ENCODE assay signal across 20 cellular contexts in the genomic region with DNA sequence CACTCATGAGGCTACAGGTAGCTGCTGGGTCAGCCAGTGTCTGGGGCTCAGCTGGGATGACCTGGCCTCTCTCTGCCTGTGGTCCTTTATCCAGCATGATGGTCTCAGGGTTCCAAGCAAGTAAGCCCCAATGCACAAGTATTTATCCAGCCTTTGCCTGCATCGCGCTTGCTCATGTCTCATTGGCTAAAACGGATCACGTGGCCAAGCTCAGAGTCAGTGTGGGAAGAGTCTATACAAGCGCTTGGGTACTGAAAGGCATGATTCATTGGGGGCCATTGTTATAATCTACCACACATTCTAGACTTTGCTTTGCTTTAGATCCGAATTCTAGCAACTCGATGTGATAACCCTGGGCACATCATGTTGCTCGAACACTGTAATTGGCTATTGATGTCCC. TPM values are rescaled to one million over a fixed set of nuclear protein-coding genes. Genes with fewer than 3 reads are reported as not detected.
DNase-seq lines count a peak whose midpoint lies in the region; ATAC-seq, FAIRE-seq and TF ChIP-seq lines count a peak whose summit lies in the region.
"Had no signal": no experiment of that assay in that cellular context is flagged by ENCODE, and none has a peak within 500 bp of the region (broad histone marks: within the 10 kb centered on the region; RNA-seq: fewer than 3 reads in every experiment).

No MANE protein-coding gene starts in this region.

- H3K79me2 ChIP-seq in GM12878 (ENCODE audit: control insufficient read depth, insufficient read depth, low read length) = peaks cover 59% of the 10 kb centered on the region

- H3K27ac ChIP-seq in GM12878 (ENCODE audit: control insufficient read depth, insufficient read depth) = no peak overlapping the region
- no peak overlapping the region for H3K27ac ChIP-seq in upper lobe of right lung

- H3K4me1 Mint-ChIP-seq in activated CD8-positive, alpha-beta memory T cell treated with anti-CD3 and anti-CD28 coated beads, Interleukin-2, amount 10 ng/mL, durations not matched to agents 7 days and 5 days = peaks cover 72% of the 10 kb centered on the region
- peaks cover 62 to 74% (median 67%) of the 10 kb centered on the region in 3 donors for H3K4me1 Mint-ChIP-seq in IgD-negative memory B cell
- H3K4me1 Mint-ChIP-seq in stimulated activated effector memory CD8-positive, alpha-beta T cell treated with anti-CD3 and anti-CD28 coated beads, Interleukin-12 subunit alpha, Interleukin-12 subunit beta, amount 100 ng/mL, for 72 hours = peaks cover 68% of the 10 kb centered on the region

- WGBS in GM12878 (ENCODE audit: insufficient coverage, insufficient replicate concordance, low lambda C conversion rate, missing lambda C conversion rate) = 98% methylated on average over 8 of the region's 8 CpGs

- DNase-seq in activated CD8-positive, alpha-beta memory T cell treated with anti-CD3 and anti-CD28 coated beads, Interleukin-2, amount 10 ng/mL, durations not matched to agents 7 days and 5 days = peak; percentile 33
- no peak for DNase-seq in activated CD8-positive, alpha-beta memory T cell treated with anti-CD3 and anti-CD28 coated beads, Interleukin-2, amount 50 U/mL, for 4 hours
- DNase-seq in GM12878 (ENCODE audit: low read depth, low spot score) (no peak), dermis blood vessel endothelial cell (no peak), upper lobe of right lung (no peak)
- no peak for DNase-seq in stimulated activated effector memory CD8-positive, alpha-beta T cell treated with anti-CD3 and anti-CD28 coated beads, Interleukin-12 subunit alpha, Interleukin-12 subunit beta, amount 100 ng/mL, for 72 hours (ENCODE audit: low spot score in 2 of 2)
- DNase-seq: CD4-positive, alpha-beta T cell; DMS79; GDM1; GOT3; KG1; NCI-H1048; NCI-H345; NCI-H526 treated with DMSO at 0.1 percent for 48 hours; NK-92 treated with Interleukin-12 subunit alpha and Interleukin-12 subunit beta, amount 100 ng/mL, for 24 hours; PC-3 had no signal

- no peak overlapping the region for H3K27ac Mint-ChIP-seq in activated CD8-positive, alpha-beta memory T cell treated with anti-CD3 and anti-CD28 coated beads, Interleukin-2, amount 10 ng/mL, durations not matched to agents 7 days and 5 days
- H3K27ac Mint-ChIP-seq in IgD-negative memory B cell = peak overlapping the region; percentile 9 to 98 (median 47)
- H3K27ac Mint-ChIP-seq in stimulated activated effector memory CD8-positive, alpha-beta T cell treated with anti-CD3 and anti-CD28 coated beads, Interleukin-12 subunit alpha, Interleukin-12 subunit beta, amount 100 ng/mL, for 72 hours = peak overlapping the region; percentile 82
- H3K27ac Mint-ChIP-seq: CD4-positive, alpha-beta T cell had no signal

- TF ChIP-seq RAD21 in GM12878 (IDR thresholded peaks at IDR 0.05; ENCODE audit: insufficient read depth, low read depth, low read length) = no peak

- H2AFZ ChIP-seq in GM12878 (ENCODE audit: control insufficient read depth, low read depth, low read length) = no peak overlapping the region

- no peaks in the 10 kb centered on the region for H3K27me3 ChIP-seq in GM12878 (replicated peaks in 1 of 2; ENCODE audit: control insufficient read depth in 2 of 2, insufficient read depth in 2 of 2, low read length in 1 of 2)
- no peaks in the 10 kb centered on the region for H3K27me3 ChIP-seq in upper lobe of right lung

- RAD21 ChIA-PET in GM12878 (lab: Charles Lee; ENCODE audit: unreplicated experiment) = interaction anchor here (1.0 kb wide), 1 partner anchor 39 kb away, joined by 3 read pairs; no protein-coding TSS in a partner anchor

- no peak overlapping the region for H3K4me3 ChIP-seq in GM12878
- H3K4me3 ChIP-seq in upper lobe of right lung = no peak overlapping the region

- peaks cover 48% of the 10 kb centered on the region for H3K36me3 Mint-ChIP-seq in activated CD8-positive, alpha-beta memory T cell treated with anti-CD3 and anti-CD28 coated beads, Interleukin-2, amount 10 ng/mL, durations not matched to agents 7 days and 5 days
- H3K36me3 Mint-ChIP-seq in IgD-negative memory B cell = peaks cover 6% of the 10 kb centered on the region
- peaks cover 47% of the 10 kb centered on the region for H3K36me3 Mint-ChIP-seq in stimulated activated effector memory CD8-positive, alpha-beta T cell treated with anti-CD3 and anti-CD28 coated beads, Interleukin-12 subunit alpha, Interleukin-12 subunit beta, amount 100 ng/mL, for 72 hours

- no peak overlapping the region for H3K4me2 ChIP-seq in GM12878 (ENCODE audit: control insufficient read depth, insufficient read depth)

- H3K4me1 ChIP-seq in GM12878 (ENCODE audit: control insufficient read depth, insufficient read depth, low read length) (peaks cover 14% of the 10 kb centered on the region), upper lobe of right lung (no peaks in the 10 kb centered on the region)

- FAIRE-seq in GM12878 (lab: Jason Lieb, UNC) = no peak
- FAIRE-seq: HTR-8/SVneo had no signal

- TF ChIP-seq CTCF in GM12878 (IDR thresholded peaks at IDR 0.05 in 2 of 3, conservative IDR thresholded peaks at IDR 0.05 in 1 of 3; ENCODE audit: control insufficient read depth in 2 of 3, extremely low read depth in 1 of 3, insufficient read depth in 1 of 3, low read depth in 3 of 3, low read length in 3 of 3) (no peak), upper lobe of right lung (IDR thresholded peaks at IDR 0.05) (no peak)

- POLR2A ChIA-PET in GM12878 (lab: Charles Lee) = interaction anchor here (9.9 kb wide), 1 partner anchor 9 kb away, joined by 93 read pairs; no protein-coding TSS in a partner anchor

- TF ChIP-seq EP300 in GM12878 (IDR thresholded peaks at IDR 0.05; ENCODE audit: borderline replicate concordance in 1 of 2, control insufficient read depth in 1 of 2, low read depth in 2 of 2, low read length in 2 of 2) = no peak

- TF ChIP-seq POLR2A in GM12878 (IDR thresholded peaks at IDR 0.05; ENCODE audit: low read depth, low read length) = no peak

- SMC1A ChIA-PET in GM12878 (lab: Charles Lee; ENCODE audit: uncharacterized antibody, unreplicated experiment) = interaction anchor here (0.7 to 1.2 kb wide), 3 partner anchors 11 to 102 kb away, joined by 3 to 6 read pairs (median 4); no protein-coding TSS in a partner anchor

- no peaks in the 10 kb centered on the region for H3K27me3 Mint-ChIP-seq in activated CD8-positive, alpha-beta memory T cell treated with anti-CD3 and anti-CD28 coated beads, Interleukin-2, amount 10 ng/mL, durations not matched to agents 7 days and 5 days
- no peaks in the 10 kb centered on the region for H3K27me3 Mint-ChIP-seq in IgD-negative memory B cell
- H3K27me3 Mint-ChIP-seq: CD4-positive, alpha-beta T cell had no signal

- in situ Hi-C loops in GM12878 (cut with MboI) = no loop called here

- intact Hi-C loops in GM12878 (cut with micrococcal nuclease; ENCODE audit: unreplicated experiment) (no loop called here), upper lobe of right lung (cut with DNase I) (no loop called here)

- H3K9me3 ChIP-seq in GM12878 (replicated peaks; ENCODE audit: control insufficient read depth, insufficient read depth, low read length) (no peaks in the 10 kb centered on the region), upper lobe of right lung (no peaks in the 10 kb centered on the region)

- H3K4me3 Mint-ChIP-seq in activated CD8-positive, alpha-beta memory T cell treated with anti-CD3 and anti-CD28 coated beads, Interleukin-2, amount 10 ng/mL, durations not matched to agents 7 days and 5 days = no peak overlapping the region
- no peak overlapping the region for H3K4me3 Mint-ChIP-seq in IgD-negative memory B cell
- no peak overlapping the region for H3K4me3 Mint-ChIP-seq in stimulated activated effector memory CD8-positive, alpha-beta T cell treated with anti-CD3 and anti-CD28 coated beads, Interleukin-12 subunit alpha, Interleukin-12 subunit beta, amount 100 ng/mL, for 72 hours
- H3K4me3 Mint-ChIP-seq: CD4-positive, alpha-beta T cell had no signal

- H3K36me3 ChIP-seq in GM12878 (ENCODE audit: control insufficient read depth in 2 of 2, insufficient read depth in 2 of 2, low read length in 1 of 2) (peaks cover 17 to 31% of the 10 kb centered on the region in 2 experiments), upper lobe of right lung (no peaks in the 10 kb centered on the region)

- no peaks in the 10 kb centered on the region for H3K9me3 Mint-ChIP-seq in activated CD8-positive, alpha-beta memory T cell treated with anti-CD3 and anti-CD28 coated beads, Interleukin-2, amount 10 ng/mL, durations not matched to agents 7 days and 5 days (ENCODE audit: low read depth)
- H3K9me3 Mint-ChIP-seq in IgD-negative memory B cell = no peaks in the 10 kb centered on the region
- no peaks in the 10 kb centered on the region for H3K9me3 Mint-ChIP-seq in stimulated activated effector memory CD8-positive, alpha-beta T cell treated with anti-CD3 and anti-CD28 coated beads, Interleukin-12 subunit alpha, Interleukin-12 subunit beta, amount 100 ng/mL, for 72 hours
- H3K9me3 Mint-ChIP-seq: CD4-positive, alpha-beta T cell had no signal

- CTCF ChIA-PET in activated CD8-positive, alpha-beta memory T cell treated with anti-CD3 and anti-CD28 coated beads, Interleukin-2, amount 10 ng/mL, durations not matched to agents 7 days and 5 days (lab: Charles Lee) = interaction anchor here (0.7 to 1.0 kb wide), 3 partner anchors 13 to 19 kb away, joined by 3 to 6 read pairs (median 4); no protein-coding TSS in a partner anchor
- CTCF ChIA-PET in GM12878 (lab: Yijun Ruan, JAX) = interaction anchor here (0.8 to 1.4 kb wide), 2 partner anchors 9 to 25 kb away, joined by 3 read pairs; no protein-coding TSS in a partner anchor

- H4K20me1 ChIP-seq in GM12878 (ENCODE audit: control insufficient read depth, insufficient read depth) = no peaks in the 10 kb centered on the region

- no TSS peak for BruUV-seq in GM12878 (replicated peaks; lab: Mats Ljungman, UMichigan)

- no peak overlapping the region for H3K9ac ChIP-seq in GM12878 (ENCODE audit: control insufficient read depth, insufficient read depth, low read length)

- ATAC-seq in activated CD8-positive, alpha-beta memory T cell treated with anti-CD3 and anti-CD28 coated beads, Interleukin-2, amount 10 ng/mL, durations not matched to agents 7 days and 5 days = no peak
- ATAC-seq in GM12878 (no peak), esophagus mucosa (no peak), upper lobe of right lung (no peak)
- no peak for ATAC-seq in stimulated activated effector memory CD8-positive, alpha-beta T cell treated with anti-CD3 and anti-CD28 coated beads, Interleukin-12 subunit alpha, Interleukin-12 subunit beta, amount 100 ng/mL, for 72 hours
- ATAC-seq: PC-3 had no signal

RNA-seq across cellular contexts. Expression of a gene that starts 48.3 kb away (rescaled TPM):
- total RNA-seq in activated CD8-positive, alpha-beta memory T cell treated with anti-CD3 and anti-CD28 coated beads, Interleukin-2, amount 10 ng/mL, durations not matched to agents 7 days and 5 days = 100 to 1,000 TPM in 1 of 2 experiments, 10 to 100 TPM in 1; 86.5 to 128 TPM
- polyA plus RNA-seq in IgD-negative memory B cell = 68.0 TPM
- 41.2 and 47.8 TPM in 2 replicates for total RNA-seq in GM12878 (2013; cell fraction: nucleolus; rRNA removed)
- total RNA-seq in GM12878 (2014; rRNA removed) = 81.0 and 83.9 TPM in 2 replicates
- total RNA-seq in GM12878 (2014; rRNA removed; fragmentation: Illumina TruSeq; extraction: Trizol) = 63.2 and 66.5 TPM in 2 replicates
- 89.9 and 90.2 TPM in 2 replicates for total RNA-seq in GM12878 (2021)
- 42.7 TPM for polyA plus RNA-seq in GM12878 (2011; ENCODE audit: low read depth)
- 48.4 and 66.8 TPM in 2 replicates for polyA plus RNA-seq in GM12878 (2011; rRNA removed)
- polyA plus RNA-seq in GM12878 (2011; cell fraction: cytosol; rRNA removed) = 71.6 and 82.8 TPM in 2 replicates
- polyA plus RNA-seq in GM12878 (2011; cell fraction: nucleus; rRNA removed) = 64.3 and 67.1 TPM in 2 replicates
- polyA plus RNA-seq in GM12878 (2012) = 56.6 and 60.9 TPM in 2 replicates
- polyA plus RNA-seq in GM12878 (2014; fragmentation: Illumina TruSeq; extraction: Trizol) = 54.4 and 64.6 TPM in 2 replicates
- 10 to 100 TPM; 13.4 to 14.2 TPM for polyA plus RNA-seq in GM12878 (2014; fragmentation: Nextera tagmentation; extraction: Ambion mirVana)
- polyA plus RNA-seq in GM12878 (2014; rRNA removed) = 61.4 and 61.5 TPM in 2 replicates
- 10 to 100 TPM; 72.2 to 77.5 TPM for polyA plus RNA-seq in GM12878 (2016; fragmentation: Nextera tagmentation; extraction: Ambion mirVana)
- polyA minus RNA-seq in GM12878 (2011; rRNA and poly(A)+ RNA removed) = 111 and 162 TPM in 2 replicates
- 42.0 and 46.7 TPM in 2 replicates for polyA minus RNA-seq in GM12878 (2011; cell fraction: cytosol; rRNA and poly(A)+ RNA removed)
- 13.7 and 24.2 TPM in 2 replicates for polyA minus RNA-seq in GM12878 (2011; cell fraction: nucleus; rRNA and poly(A)+ RNA removed)
- 247 and 304 TPM in 2 replicates for total RNA-seq in dermis blood vessel endothelial cell
- total RNA-seq in esophagus mucosa = 2.3 TPM
- total RNA-seq in upper lobe of right lung = 22.1 TPM
- total RNA-seq: M059J had no signal
